ENCODE assay signal across 19 cellular contexts in the genomic region with DNA sequence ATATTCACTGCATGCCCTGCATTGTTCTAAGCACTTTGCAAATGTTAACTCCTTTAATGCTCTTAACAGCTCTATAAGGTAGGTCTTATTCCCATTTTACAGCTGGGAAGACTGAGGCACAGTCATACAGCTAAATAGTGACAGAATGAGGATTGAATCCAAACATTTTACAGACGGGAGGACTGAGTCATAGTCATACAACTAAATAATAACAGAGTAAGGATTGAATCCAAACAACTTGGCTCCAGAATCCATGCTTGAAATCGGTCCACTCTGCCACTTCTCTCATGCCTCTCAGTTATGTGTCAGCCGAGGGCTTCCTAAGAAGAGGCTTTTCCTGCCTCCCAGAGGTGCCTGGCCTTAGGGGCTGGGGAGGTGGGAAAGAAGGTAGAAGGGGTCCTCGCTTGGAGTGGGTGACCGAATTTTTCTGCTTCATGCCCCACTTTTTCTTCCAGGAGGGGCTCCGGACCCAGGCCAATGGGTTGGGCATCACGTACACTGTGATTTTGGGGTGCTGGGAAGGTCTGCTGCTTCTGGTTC. TPM values are rescaled to one million over a fixed set of nuclear protein-coding genes. Genes with fewer than 3 reads are reported as not detected.
DNase-seq lines count a peak whose midpoint lies in the region; ATAC-seq and TF ChIP-seq lines count a peak whose summit lies in the region.
"Had no signal": no experiment of that assay in that cellular context is flagged by ENCODE, and none has a peak within 500 bp of the region (broad histone marks: within the 10 kb centered on the region; RNA-seq: fewer than 3 reads in every experiment).

No MANE protein-coding gene starts in this region.

- H3K4me1 Mint-ChIP-seq in Calu3 (ENCODE audit: low read depth, unreplicated experiment): peaks cover 46% of the 10 kb centered on the region
- H3K4me1 Mint-ChIP-seq in activated CD4-positive, alpha-beta memory T cell treated with anti-CD3 and anti-CD28 coated beads for 36 hours (ENCODE audit: low read depth): peaks cover 15% of the 10 kb centered on the region

- CTCF ChIA-PET in Calu3 (lab: Charles Lee): interaction anchor here (1.3 kb wide), 1 partner anchor 17 kb away, joined by 5 read pairs; no protein-coding TSS in a partner anchor
- CTCF ChIA-PET in activated CD4-positive, alpha-beta memory T cell treated with anti-CD3 and anti-CD28 coated beads for 36 hours (lab: Charles Lee): interaction anchor here (1.5 kb wide), 1 partner anchor 8 kb away, joined by 3 read pairs; no protein-coding TSS in a partner anchor

- peaks cover 30% of the 10 kb centered on the region for H3K36me3 Mint-ChIP-seq in Calu3 (ENCODE audit: insufficient read depth, unreplicated experiment)
- no peaks in the 10 kb centered on the region for H3K36me3 Mint-ChIP-seq in activated CD4-positive, alpha-beta memory T cell treated with anti-CD3 and anti-CD28 coated beads for 36 hours
- H3K36me3 Mint-ChIP-seq: activated naive CD8-positive, alpha-beta T cell; CD4-positive, CD25-positive, alpha-beta regulatory T cell had no signal

- H3K9me3 Mint-ChIP-seq in Calu3 (ENCODE audit: low read depth, unreplicated experiment): no peaks in the 10 kb centered on the region
- H3K9me3 Mint-ChIP-seq in activated CD4-positive, alpha-beta memory T cell treated with anti-CD3 and anti-CD28 coated beads for 36 hours: no peaks in the 10 kb centered on the region
- H3K9me3 Mint-ChIP-seq: brain; T-helper 1 cell treated with Interleukin-12 subunit alpha and Interleukin-12 subunit beta and Interleukin-4 antibody, amounts not matched to agents 30 μg/mL and 1 μg/mL, for 36 hours had no signal

- no peak for DNase-seq in Calu3
- peak; percentile 17 for DNase-seq in RPMI7951 (ENCODE audit: low read depth)
- peak; percentile 44 for DNase-seq in fibroblast of gingiva (ENCODE audit: low read depth)
- no peak for DNase-seq in substantia nigra (lab: John Stamatoyannopoulos, UW)
- DNase-seq in activated CD4-positive, alpha-beta memory T cell treated with anti-CD3 and anti-CD28 coated beads for 36 hours: no peak
- DNase-seq in cortex of kidney (lab: John Stamatoyannopoulos, UW): no peak
- DNase-seq: CD4-positive, CD25-positive, alpha-beta regulatory T cell; HCEC 1CT; NCI-H1092; NCI-H524; occipital lobe; uterus had no signal

- no peak for TF ChIP-seq CTCF in Calu3 (IDR thresholded peaks at IDR 0.05; ENCODE audit: unreplicated experiment)

- no peak overlapping the region for H3K4me3 Mint-ChIP-seq in Calu3 (ENCODE audit: low read depth, unreplicated experiment)
- H3K4me3 Mint-ChIP-seq in activated CD4-positive, alpha-beta memory T cell treated with anti-CD3 and anti-CD28 coated beads for 36 hours: no peak overlapping the region
- H3K4me3 Mint-ChIP-seq: activated naive CD8-positive, alpha-beta T cell had no signal

- ATAC-seq in GM18907 (IDR thresholded peaks at IDR 0.05; ENCODE audit: unreplicated experiment): no peak
- ATAC-seq: left lung, sciatic nerve had no signal

- POLR2A ChIA-PET in activated CD4-positive, alpha-beta memory T cell treated with anti-CD3 and anti-CD28 coated beads for 36 hours (lab: Charles Lee): no interaction called here

- peak overlapping the region; percentile 42 for H3K27ac Mint-ChIP-seq in Calu3 (ENCODE audit: unreplicated experiment)
- no peak overlapping the region for H3K27ac Mint-ChIP-seq in activated CD4-positive, alpha-beta memory T cell treated with anti-CD3 and anti-CD28 coated beads for 36 hours
- H3K27ac Mint-ChIP-seq: activated naive CD8-positive, alpha-beta T cell; CD4-positive, CD25-positive, alpha-beta regulatory T cell had no signal

- intact Hi-C loops in Calu3 (cut with micrococcal nuclease; ENCODE audit: unreplicated experiment): no loop called here
- intact Hi-C loops in activated CD4-positive, alpha-beta memory T cell treated with anti-CD3 and anti-CD28 coated beads for 36 hours (cut with micrococcal nuclease): no loop called here

- no TSS peak for BruUV-seq in Calu3 (replicated peaks; lab: Mats Ljungman, UMichigan)

- H3K27me3 Mint-ChIP-seq in Calu3 (ENCODE audit: unreplicated experiment): no peaks in the 10 kb centered on the region
- H3K27me3 Mint-ChIP-seq in activated CD4-positive, alpha-beta memory T cell treated with anti-CD3 and anti-CD28 coated beads for 36 hours: peaks cover 33% of the 10 kb centered on the region

- peak overlapping the region; percentile 39 for H3K27ac ChIP-seq in substantia nigra (ENCODE audit: low read depth, low read length, poor library complexity, severe bottlenecking)
- H3K27ac ChIP-seq: KMS-11, left lung, uterus had no signal

RNA-seq across cellular contexts. Expression of a gene that starts 4.1 kb away (rescaled TPM):
- total RNA-seq in Calu3 (2022): 17.0 and 17.5 TPM in 2 replicates
- total RNA-seq in RPMI7951 (2014; rRNA removed; shearing (Covaris generic)): 28.5 and 40.3 TPM in 2 replicates
- total RNA-seq in activated CD4-positive, alpha-beta memory T cell treated with anti-CD3 and anti-CD28 coated beads for 36 hours: 10 to 100 TPM in 1 of 2 experiments, 1 to 10 TPM in 1; 7.9 to 11.6 TPM

Comparison
In these comparisons a context has a peak if more than half of its experiments do, and no peak if none do; other contexts are left out.
1. DNase-seq: peak in RPMI7951 (single experiment) and fibroblast of gingiva (single experiment); none in Calu3 (single experiment), substantia nigra (0 of 49), activated CD4-positive, alpha-beta memory T cell treated with anti-CD3 and anti-CD28 coated beads for 36 hours (single experiment) and cortex of kidney (single experiment).